8 cellular contexts compared by ENCODE assay signal in genomic region chr18:9916067-9916684, GRCh38. TPM values are rescaled to one million over a fixed set of nuclear protein-coding genes. Genes with fewer than 3 reads are reported as not detected.
A peak's percentile ranks its signal among the peaks of the same experiment; 100 is the strongest.
DNase-seq lines count a peak whose midpoint lies in the region; FAIRE-seq and TF ChIP-seq lines count a peak whose summit lies in the region.

No MANE protein-coding gene starts in this region.

- H3K36me3 ChIP-seq in DOHH2 (ENCODE audit: control insufficient read depth, low read length) (peaks cover 15% of the 10 kb centered on the region), OCI-LY1 (ENCODE audit: insufficient read depth, low read length) (no peaks in the 10 kb centered on the region; the same call in 1 of the 2 replicates), endocrine pancreas (ENCODE audit: control insufficient read depth, insufficient read depth, low read length) (no peaks in the 10 kb centered on the region), ovary (no peaks in the 10 kb centered on the region)

- peak overlapping the region; percentile 85 for H3K4me3 ChIP-seq in DOHH2 (ENCODE audit: low read length)
- peak overlapping the region; percentile 87 for H3K4me3 ChIP-seq in OCI-LY1 (ENCODE audit: low read depth, low read length, poor library complexity, severe bottlenecking)
- peak overlapping the region; percentile 100 for H3K4me3 ChIP-seq in endocrine pancreas (ENCODE audit: control insufficient read depth, insufficient read depth, low read length)
- peak overlapping the region; percentile 67 for H3K4me3 ChIP-seq in ovary

- H4K20me1 ChIP-seq in DOHH2 (ENCODE audit: control insufficient read depth, insufficient read depth, low read depth, low read length) (peaks cover 55% of the 10 kb centered on the region), OCI-LY1 (ENCODE audit: insufficient read depth, low read length) (peaks cover 22% of the 10 kb centered on the region)

- no peak for TF ChIP-seq CTCF in DOHH2 (IDR thresholded peaks at IDR 0.05; ENCODE audit: low read depth, low read length, poor library complexity, severe bottlenecking)
- TF ChIP-seq CTCF in OCI-LY1 (IDR thresholded peaks at IDR 0.05; ENCODE audit: low read length) = no peak
- TF ChIP-seq CTCF in ovary (IDR thresholded peaks at IDR 0.05) = no peak

- H3K27ac ChIP-seq in DOHH2 (ENCODE audit: low read depth, low read length) (no peak overlapping the region), OCI-LY1 (ENCODE audit: low read depth, low read length, poor library complexity, severe bottlenecking) (no peak overlapping the region), ovary (peak overlapping the region in 1 of 2 donors; percentile 42)

- H3K9ac ChIP-seq in OCI-LY1 (ENCODE audit: low read length) = peak overlapping the region; percentile 81
- H3K9ac ChIP-seq in endocrine pancreas (ENCODE audit: control insufficient read depth, insufficient read depth, low read length) = no peak overlapping the region

- no peak for TF ChIP-seq POLR2A in ovary (IDR thresholded peaks at IDR 0.05)

- FAIRE-seq in frontal cortex (lab: Jason Lieb, UNC) = no peak

- intact Hi-C loops in ovary (cut with DNase I) = loop anchor here in 1 of 4 donors (10.0 kb wide), 1 partner anchor 211 kb away; the partner anchor contains the start of gene RAB31

- H3K9me2 ChIP-seq in DOHH2 (replicated peaks; ENCODE audit: control insufficient read depth, low read length) (no peaks in the 10 kb centered on the region), OCI-LY1 (ENCODE audit: low read depth, low read length) (no peaks in the 10 kb centered on the region)

- H3K79me2 ChIP-seq in DOHH2 (ENCODE audit: control insufficient read depth, low read length) (peaks cover 73% of the 10 kb centered on the region), OCI-LY1 (ENCODE audit: insufficient read depth, low read length) (peaks cover 65% of the 10 kb centered on the region)

- H3F3A ChIP-seq in DOHH2 (ENCODE audit: control insufficient read depth, insufficient read depth) (no peaks in the 10 kb centered on the region), OCI-LY1 (ENCODE audit: insufficient read depth, low read length) (0 out of 2 replicates have a peak, but pooled peaks cover 2% of the 10 kb centered on the region)

- WGBS in ovary, 3 donors = 1 to 8% (median 4%) methylated on average over 2 of the region's 2 CpGs

- H3K4me2 ChIP-seq in DOHH2 (ENCODE audit: low read length) = peak overlapping the region; percentile 90
- peak overlapping the region; percentile 93 for H3K4me2 ChIP-seq in OCI-LY1 (ENCODE audit: low read length)

- H3K4me1 ChIP-seq in DOHH2 (ENCODE audit: control insufficient read depth, low read length) = peaks cover 62% of the 10 kb centered on the region
- peaks cover 65% of the 10 kb centered on the region for H3K4me1 ChIP-seq in OCI-LY1 (ENCODE audit: insufficient read depth, low read length, severe bottlenecking)
- H3K4me1 ChIP-seq in endocrine pancreas (ENCODE audit: control insufficient read depth, insufficient read depth, low read length) = peaks cover 22% of the 10 kb centered on the region
- H3K4me1 ChIP-seq in ovary (ENCODE audit: insufficient read depth) = peaks cover 13% of the 10 kb centered on the region

- DNase-seq in ovary (no peak), 8988T (no peak), frontal cortex (ENCODE audit: low spot score in 2 of 2) (no peak), NCI-H510A (lab: John Stamatoyannopoulos, UW) (no peak), KG1 (lab: John Stamatoyannopoulos, UW) (no peak)

- no peak overlapping the region for H2AFZ ChIP-seq in OCI-LY1 (ENCODE audit: low read length)

- no peak for TF ChIP-seq EP300 in ovary (IDR thresholded peaks at IDR 0.05)

- no peaks in the 10 kb centered on the region for H3K27me3 ChIP-seq in DOHH2 (ENCODE audit: control insufficient read depth, low read length)
- no peaks in the 10 kb centered on the region for H3K27me3 ChIP-seq in OCI-LY1 (ENCODE audit: insufficient read depth, low read length)
- H3K27me3 ChIP-seq in endocrine pancreas (ENCODE audit: control insufficient read depth, insufficient read depth, low read length) = no peaks in the 10 kb centered on the region
- no peaks in the 10 kb centered on the region for H3K27me3 ChIP-seq in ovary

- H3K9me3 ChIP-seq in DOHH2 (ENCODE audit: control insufficient read depth, insufficient read depth, low read length) (peaks cover 5% of the 10 kb centered on the region), OCI-LY1 (ENCODE audit: low read length) (0 out of 2 replicates have a peak, but pooled peaks cover 4% of the 10 kb centered on the region), endocrine pancreas (ENCODE audit: control insufficient read depth, low read length) (no peaks in the 10 kb centered on the region), ovary (no peaks in the 10 kb centered on the region)

RNA-seq across cellular contexts. Expression of gene VAPA, which starts 2.4 kb away (rescaled TPM):
- 100 to 1,000 TPM; 184 to 369 (median 254) TPM for total RNA-seq in ovary
- 100 to 1,000 TPM; 164 to 339 TPM for polyA plus RNA-seq in ovary
- 118 TPM for total RNA-seq in frontal cortex

RNA-seq across cellular contexts. Expression of gene TXNDC2, which starts 30.4 kb away (rescaled TPM):
- total RNA-seq in ovary = under 1 TPM in 6 of 7 donors, not detected in 1; 0.11 to 0.91 (median 0.36) TPM
- polyA plus RNA-seq in ovary = under 1 TPM; 0.10 to 0.55 TPM
- not detected for total RNA-seq in frontal cortex
